ENCODE assay signal across 12 cellular contexts in genomic region chr1:1030867-1031658, GRCh38. TPM values are rescaled to one million over a fixed set of nuclear protein-coding genes. Genes with fewer than 3 reads are reported as not detected.
"Had no signal": no experiment of that assay in that cellular context is flagged by ENCODE, and none has a peak within 500 bp of the region (broad histone marks: within the 10 kb centered on the region; RNA-seq: fewer than 3 reads in every experiment).

No MANE protein-coding gene starts in this region.

RNA-seq across cellular contexts. Expression of gene RNF223, which starts 43.0 kb away (rescaled TPM):
- total RNA-seq: activated CD4-positive, alpha-beta memory T cell treated with anti-CD3 and anti-CD28 coated beads for 36 hours; activated naive CD4-positive, alpha-beta T cell treated with anti-CD3 and anti-CD28 coated beads, Interleukin-2, amount 50 U/mL, for 72 hours; cerebellum; lung microvascular endothelial cell; osteoblast; pulmonary artery endothelial cell; sigmoid colon; subcutaneous adipose tissue; T-cell had no signal

RNA-seq across cellular contexts. Expression of gene PERM1, which starts 49.2 kb away (rescaled TPM):
- total RNA-seq: activated CD4-positive, alpha-beta memory T cell treated with anti-CD3 and anti-CD28 coated beads for 36 hours; activated naive CD4-positive, alpha-beta T cell treated with anti-CD3 and anti-CD28 coated beads, Interleukin-2, amount 50 U/mL, for 72 hours; activated T-cell treated with anti-CD3 and anti-CD28 coated beads, Interleukin-2, amount 50 U/mL, for 4 hours; dermis microvascular lymphatic vessel endothelial cell; esophagus mucosa; lung microvascular endothelial cell; osteoblast; pulmonary artery endothelial cell; T-cell had no signal
